23 cellular contexts compared by ENCODE assay signal in the genomic region with DNA sequence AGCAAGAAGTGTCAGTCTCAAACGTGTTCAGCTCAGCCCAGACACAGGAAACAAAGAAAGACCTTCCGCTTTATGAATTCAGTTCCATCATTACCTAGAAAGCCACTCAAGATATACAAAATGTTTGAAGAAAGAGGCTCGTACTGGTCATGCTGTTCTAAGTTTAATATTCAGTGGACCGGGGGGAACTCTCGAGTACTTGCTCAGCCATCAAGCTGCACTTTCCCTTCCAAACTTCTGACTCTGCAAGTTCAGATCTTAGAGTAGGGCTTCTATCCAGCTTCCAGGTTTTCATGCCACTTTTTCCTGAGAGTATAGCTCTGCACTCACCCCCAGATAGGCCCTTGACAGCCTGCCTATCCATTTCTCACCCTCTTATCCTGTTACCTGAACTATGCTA.
A peak's percentile ranks its signal among the peaks of the same experiment; 100 is the strongest.
DNase-seq lines count a peak whose midpoint lies in the region; TF ChIP-seq lines count a peak whose summit lies in the region.
"Had no signal": no experiment of that assay in that cellular context is flagged by ENCODE, and none has a peak within 500 bp of the region (broad histone marks: within the 10 kb centered on the region; RNA-seq: fewer than 3 reads in every experiment).

No MANE protein-coding gene starts in this region.

- H3K27ac Mint-ChIP-seq in endodermal cell (no peak overlapping the region), neural progenitor cell (peak overlapping the region; percentile 36)
- H3K27ac Mint-ChIP-seq: CD14-positive monocyte; CD4-positive, alpha-beta T cell; CD8-positive, alpha-beta memory T cell had no signal

- intact Hi-C loops in thyroid gland (cut with DNase I): no loop called here

- H3K27ac ChIP-seq in endodermal cell (ENCODE audit: low read depth, low read length) (no peak overlapping the region), neural progenitor cell (no peak overlapping the region), thyroid gland (peak overlapping the region; percentile 17 to 64 (median 52))
- H3K27ac ChIP-seq: 22Rv1; A549; BLaER1 treated with 17β-estradiol and CSF1 and Interleukin-3, amounts not matched to agents 10 nM and 100 nM had no signal

- DNase-seq in DMS79 treated with DMSO at 0.1 percent for 48 hours (lab: John Stamatoyannopoulos, UW) (peak; percentile 4), DMS79 (lab: John Stamatoyannopoulos, UW) (no peak), endodermal cell (peak; percentile 44), neural progenitor cell (ENCODE audit: low spot score) (no peak), thyroid gland (peak; percentile 52 to 54), EL (no peak), A172 (ENCODE audit: low spot score) (no peak)
- no peak for DNase-seq in activated effector memory CD4-positive, alpha-beta T cell treated with anti-CD3 and anti-CD28 coated beads, Interleukin-2, amount 50 U/mL, for 16 hours
- DNase-seq: ACHN; AML-193; BE2C; CD4-positive, alpha-beta T cell; CD8-positive, alpha-beta memory T cell; DMS 273 treated with DMSO at 0.1 percent for 48 hours; DND-41; GDM1; H9 had no signal

- H3K4me1 Mint-ChIP-seq in endodermal cell (peaks cover 5% of the 10 kb centered on the region), neural progenitor cell (peaks cover 11% of the 10 kb centered on the region)

- no peaks in the 10 kb centered on the region for H3K36me3 Mint-ChIP-seq in endodermal cell (ENCODE audit: low read depth)
- no peaks in the 10 kb centered on the region for H3K36me3 Mint-ChIP-seq in neural progenitor cell
- H3K36me3 Mint-ChIP-seq: CD14-positive monocyte; CD8-positive, alpha-beta memory T cell had no signal

- H3K4me3 Mint-ChIP-seq in endodermal cell (no peak overlapping the region), neural progenitor cell (no peak overlapping the region)
- H3K4me3 Mint-ChIP-seq: CD14-positive monocyte; CD4-positive, alpha-beta T cell; CD8-positive, alpha-beta memory T cell; GM23338; H9 had no signal

- no peaks in the 10 kb centered on the region for H3K36me3 ChIP-seq in endodermal cell (ENCODE audit: control insufficient read depth, insufficient read depth, low read length)
- H3K36me3 ChIP-seq in neural progenitor cell: no peaks in the 10 kb centered on the region
- H3K36me3 ChIP-seq in thyroid gland: no peaks in the 10 kb centered on the region
- H3K36me3 ChIP-seq: BE2C; BLaER1 treated with 17β-estradiol and CSF1 and Interleukin-3, amounts not matched to agents 10 nM and 100 nM had no signal

- no peaks in the 10 kb centered on the region for H3K27me3 Mint-ChIP-seq in endodermal cell (ENCODE audit: insufficient read depth)
- peaks cover 2% of the 10 kb centered on the region for H3K27me3 Mint-ChIP-seq in neural progenitor cell (ENCODE audit: insufficient read depth, low read depth)
- H3K27me3 Mint-ChIP-seq: CD4-positive, alpha-beta T cell; CD8-positive, alpha-beta memory T cell had no signal

- H4K20me1 ChIP-seq in neural progenitor cell (ENCODE audit: low read depth): no peaks in the 10 kb centered on the region
- H4K20me1 ChIP-seq: BLaER1 treated with 17β-estradiol and CSF1 and Interleukin-3, amounts not matched to agents 10 nM and 100 nM had no signal

- 77 to 88% methylated on average over 3 to 5 of the region's 5 CpGs for WGBS in endodermal cell (ENCODE audit: insufficient coverage in 1 of 2, insufficient read length in 1 of 2), 2 experiments
- WGBS in thyroid gland, 2 donors: 30 to 36% methylated on average over 5 of the region's 5 CpGs

- H3K9ac ChIP-seq in endodermal cell (ENCODE audit: extremely low read depth, low read length, poor library complexity, severe bottlenecking) (no peak overlapping the region), neural progenitor cell (no peak overlapping the region)
- H3K9ac ChIP-seq: BLaER1 treated with 17β-estradiol and CSF1 and Interleukin-3, amounts not matched to agents 10 nM and 100 nM had no signal

- no peaks in the 10 kb centered on the region for H3K4me1 ChIP-seq in endodermal cell (ENCODE audit: control insufficient read depth, insufficient read depth, low read length)
- peaks cover 8% of the 10 kb centered on the region for H3K4me1 ChIP-seq in neural progenitor cell
- peaks cover 3 to 20% of the 10 kb centered on the region in 2 donors for H3K4me1 ChIP-seq in thyroid gland
- H3K4me1 ChIP-seq: A549, BE2C had no signal

- H3F3A ChIP-seq in neural progenitor cell (ENCODE audit: low read depth): no peaks in the 10 kb centered on the region

- H3K79me2 ChIP-seq in neural progenitor cell (ENCODE audit: low read depth): no peaks in the 10 kb centered on the region

- H2AFZ ChIP-seq in neural progenitor cell (replicated peaks): peak overlapping the region; percentile 32
- H2AFZ ChIP-seq: GM23338 had no signal

- no peaks in the 10 kb centered on the region for H3K9me3 Mint-ChIP-seq in endodermal cell
- no peaks in the 10 kb centered on the region for H3K9me3 Mint-ChIP-seq in neural progenitor cell
- H3K9me3 Mint-ChIP-seq: CD14-positive monocyte; CD4-positive, alpha-beta T cell; CD8-positive, alpha-beta memory T cell; GM23338; H9 had no signal

- no peak for TF ChIP-seq POLR2A in thyroid gland (IDR thresholded peaks at IDR 0.05)

- H3K4me2 ChIP-seq in neural progenitor cell: no peak overlapping the region
- H3K4me2 ChIP-seq: BLaER1 treated with 17β-estradiol and CSF1 and Interleukin-3, amounts not matched to agents 10 nM and 100 nM; GM23338 had no signal

- H3K9me3 ChIP-seq in endodermal cell (ENCODE audit: control insufficient read depth, low read length) (no peaks in the 10 kb centered on the region), neural progenitor cell (ENCODE audit: low read depth) (no peaks in the 10 kb centered on the region), thyroid gland (no peaks in the 10 kb centered on the region)
- H3K9me3 ChIP-seq: A549; BE2C; BLaER1 treated with 17β-estradiol and CSF1 and Interleukin-3, amounts not matched to agents 10 nM and 100 nM had no signal

- TF ChIP-seq CTCF in endodermal cell (conservative IDR thresholded peaks at IDR 0.05): no peak
- TF ChIP-seq CTCF in neural progenitor cell (IDR thresholded peaks at IDR 0.05): no peak
- no peak for TF ChIP-seq CTCF in thyroid gland (IDR thresholded peaks at IDR 0.05)

- H3K4me3 ChIP-seq in endodermal cell (ENCODE audit: low read length) (no peak overlapping the region), neural progenitor cell (no peak overlapping the region), thyroid gland (replicated peaks in 1 of 3) (no peak overlapping the region)
- H3K4me3 ChIP-seq: A549; BLaER1 treated with 17β-estradiol and CSF1 and Interleukin-3, amounts not matched to agents 10 nM and 100 nM; GM12878; GM23338 had no signal

- H3K27me3 ChIP-seq in endodermal cell (ENCODE audit: control insufficient read depth, insufficient read depth, low read length, poor library complexity, severe bottlenecking): no peaks in the 10 kb centered on the region
- H3K27me3 ChIP-seq in neural progenitor cell: no peaks in the 10 kb centered on the region
- no peaks in the 10 kb centered on the region for H3K27me3 ChIP-seq in thyroid gland
- H3K27me3 ChIP-seq: BE2C; BLaER1 treated with 17β-estradiol and CSF1 and Interleukin-3, amounts not matched to agents 10 nM and 100 nM had no signal

Comparison
In these comparisons a context has a peak if more than half of its experiments do, and no peak if none do; other contexts are left out.
1. DNase-seq: peak in DMS79 treated with DMSO at 0.1 percent for 48 hours (single experiment), endodermal cell (single experiment) and thyroid gland (2 of 2); none in DMS79 (single experiment), neural progenitor cell (single experiment), EL (single experiment), activated effector memory CD4-positive, alpha-beta T cell treated with anti-CD3 and anti-CD28 coated beads, Interleukin-2, amount 50 U/mL, for 16 hours (single experiment) and A172 (single experiment).
2. H3K27ac ChIP-seq: peak in thyroid gland (3 of 3); none in endodermal cell (single experiment) and neural progenitor cell (single experiment).